24 cellular contexts compared by ENCODE assay signal in genomic region chr1:1895456-1896333, GRCh38. TPM values are rescaled to one million over a fixed set of nuclear protein-coding genes. Genes with fewer than 3 reads are reported as not detected.
DNase-seq lines count a peak whose midpoint lies in the region; ATAC-seq and TF ChIP-seq lines count a peak whose summit lies in the region.
"Had no signal": no experiment of that assay in that cellular context is flagged by ENCODE, and none has a peak within 500 bp of the region (broad histone marks: within the 10 kb centered on the region; RNA-seq: fewer than 3 reads in every experiment).

No MANE protein-coding gene starts in this region.

- DNase-seq in Karpas-422 = peak; percentile 68
- DNase-seq in head of caudate nucleus = no peak
- no peak for DNase-seq in kidney tubule cell (ENCODE audit: low spot score)
- no peak for DNase-seq in T1000 (lab: John Stamatoyannopoulos, UW)
- DNase-seq: ACHN; activated CD4-positive, alpha-beta T cell treated with anti-CD3 and anti-CD28 coated beads, Interleukin-2, amount 50 U/mL, for 4 hours; activated T-cell treated with anti-CD3 and anti-CD28 coated beads, Interleukin-2, amount 50 U/mL, for 24 hours; H9; left cardiac atrium; NCI-H2081 treated with DMSO at 0.1 percent for 48 hours; NCI-H524 treated with DMSO at 0.1 percent for 48 hours; PC-9; stimulated activated naive CD8-positive, alpha-beta T cell treated with anti-CD3 and anti-CD28 coated beads, Interleukin-15, Interleukin-2, amounts not matched to agents 100 U/mL and 50 U/mL, for 24 hours had no signal

- H3K9me3 ChIP-seq in BLaER1 treated with 17β-estradiol and CSF1 and Interleukin-3, amounts not matched to agents 10 nM and 100 nM (replicated peaks in 1 of 11) = no peaks in the 10 kb centered on the region
- no peaks in the 10 kb centered on the region for H3K9me3 ChIP-seq in Karpas-422 (ENCODE audit: low read length)
- H3K9me3 ChIP-seq: breast epithelium, psoas muscle had no signal

- intact Hi-C loops in head of caudate nucleus (cut with DNase I) = no loop called here

- H3K4me3 Mint-ChIP-seq in nephron = peak overlapping the region in 2 of 3 experiments; percentile 34 to 51
- H3K4me3 Mint-ChIP-seq: activated naive CD8-positive, alpha-beta T cell; activated T-cell treated with anti-CD3 and anti-CD28 coated beads, Interleukin-2, amount 50 U/mL, for 24 hours; H9 had no signal

- peak overlapping the region in 7 of 11 experiments; percentile 38 to 98 (median 65); a peak in 14 of 22 replicates for H3K27ac ChIP-seq in BLaER1 treated with 17β-estradiol and CSF1 and Interleukin-3, amounts not matched to agents 10 nM and 100 nM
- no peak overlapping the region for H3K27ac ChIP-seq in Karpas-422 (ENCODE audit: low read length)
- H3K27ac ChIP-seq in angular gyrus (ENCODE audit: low read depth, low read length) = peak overlapping the region; percentile 18
- H3K27ac ChIP-seq: breast epithelium, PC-9, psoas muscle had no signal

- H2AFZ ChIP-seq in Karpas-422 (ENCODE audit: low read length) = no peak overlapping the region
- H2AFZ ChIP-seq: PC-9 had no signal

- H3K36me3 Mint-ChIP-seq in nephron (ENCODE audit: low read depth) = no peaks in the 10 kb centered on the region
- H3K36me3 Mint-ChIP-seq: activated naive CD8-positive, alpha-beta T cell had no signal

- H3K9me2 ChIP-seq in Karpas-422 (replicated peaks; ENCODE audit: insufficient read depth, low read length) = no peaks in the 10 kb centered on the region

- H3K79me2 ChIP-seq in Karpas-422 (ENCODE audit: low read length) = no peaks in the 10 kb centered on the region

- peaks cover 19% of the 10 kb centered on the region for H3K4me1 Mint-ChIP-seq in nephron

- no peak overlapping the region for H3K27ac Mint-ChIP-seq in nephron

- no peaks in the 10 kb centered on the region for H3K9me3 Mint-ChIP-seq in nephron
- H3K9me3 Mint-ChIP-seq: activated T-cell treated with anti-CD3 and anti-CD28 coated beads, Interleukin-2, amount 50 U/mL, for 24 hours; H9 had no signal

- ATAC-seq in GM21528 (IDR thresholded peaks at IDR 0.05; ENCODE audit: low FRiP score, unreplicated experiment) = no peak
- ATAC-seq: left cardiac atrium; psoas muscle; SK-N-SH treated with all-trans-retinoic acid at 6 μM for 48 hours; stimulated activated naive CD8-positive, alpha-beta T cell treated with anti-CD3 and anti-CD28 coated beads, Interleukin-15, Interleukin-2, amounts not matched to agents 100 U/mL and 50 U/mL, for 24 hours had no signal

- no peak for TF ChIP-seq CTCF in nephron (IDR thresholded peaks at IDR 0.05; ENCODE audit: unreplicated experiment in 3 of 3)

- peak overlapping the region in 1 of 10 experiments; percentile 42; a peak in 4 of 20 replicates for H3K4me3 ChIP-seq in BLaER1 treated with 17β-estradiol and CSF1 and Interleukin-3, amounts not matched to agents 10 nM and 100 nM
- H3K4me3 ChIP-seq in Karpas-422 (ENCODE audit: low read length) = no peak overlapping the region
- H3K4me3 ChIP-seq: PC-9 had no signal

- H3K9ac ChIP-seq in BLaER1 treated with 17β-estradiol and CSF1 and Interleukin-3, amounts not matched to agents 10 nM and 100 nM = peak overlapping the region in 8 of 11 experiments; percentile 47 to 100 (median 59); a peak in 12 of 22 replicates
- H3K9ac ChIP-seq in Karpas-422 (ENCODE audit: low read length) = peak overlapping the region; percentile 39

- peaks cover 62 to 92% (median 90%) of the 10 kb centered on the region in 10 experiments for H3K4me1 ChIP-seq in BLaER1 treated with 17β-estradiol and CSF1 and Interleukin-3, amounts not matched to agents 10 nM and 100 nM
- peaks cover 37% of the 10 kb centered on the region for H3K4me1 ChIP-seq in Karpas-422 (ENCODE audit: low read length)

- H3K4me2 ChIP-seq in BLaER1 treated with 17β-estradiol and CSF1 and Interleukin-3, amounts not matched to agents 10 nM and 100 nM = peak overlapping the region; percentile 76 to 97 (median 89)
- H3K4me2 ChIP-seq in Karpas-422 (ENCODE audit: low read depth, low read length, poor library complexity, severe bottlenecking) = no peak overlapping the region

- H3K36me3 ChIP-seq in BLaER1 treated with 17β-estradiol and CSF1 and Interleukin-3, amounts not matched to agents 10 nM and 100 nM = no peaks in the 10 kb centered on the region
- H3K36me3 ChIP-seq in Karpas-422 (ENCODE audit: insufficient read depth, low read length) = no peaks in the 10 kb centered on the region
- H3K36me3 ChIP-seq: breast epithelium had no signal

- H3K27me3 ChIP-seq in BLaER1 treated with 17β-estradiol and CSF1 and Interleukin-3, amounts not matched to agents 10 nM and 100 nM = no peaks in the 10 kb centered on the region
- H3K27me3 ChIP-seq in Karpas-422 (ENCODE audit: low read length) = no peaks in the 10 kb centered on the region
- H3K27me3 ChIP-seq: breast epithelium had no signal

- peaks cover 0 to 35% (median 8%) of the 10 kb centered on the region in 11 experiments; a peak in 8 of 22 replicates for H4K20me1 ChIP-seq in BLaER1 treated with 17β-estradiol and CSF1 and Interleukin-3, amounts not matched to agents 10 nM and 100 nM
- H4K20me1 ChIP-seq in Karpas-422 (ENCODE audit: insufficient read depth, low read depth, low read length) = no peaks in the 10 kb centered on the region

- H3K27me3 Mint-ChIP-seq in nephron (ENCODE audit: low read depth) = peaks cover 15% of the 10 kb centered on the region
- H3K27me3 Mint-ChIP-seq: activated naive CD8-positive, alpha-beta T cell; activated T-cell treated with anti-CD3 and anti-CD28 coated beads, Interleukin-2, amount 50 U/mL, for 24 hours had no signal

RNA-seq across cellular contexts. Expression of gene GNB1, which starts 4.8 kb away (rescaled TPM):
- 65.7 and 93.7 TPM in 2 replicates for total RNA-seq in Karpas-422 (2014; rRNA removed; shearing (Covaris generic); ENCODE audit: low replicate concordance)

RNA-seq across cellular contexts. Expression of gene CALML6, which starts 19.4 kb away (rescaled TPM):
- 0.32 TPM in 1 of 2 replicates, not detected in the other for total RNA-seq in Karpas-422 (2014; rRNA removed; shearing (Covaris generic); ENCODE audit: low replicate concordance)
- total RNA-seq: G401, HT-29 had no signal

RNA-seq across cellular contexts. Expression of gene TMEM52, which starts 23.4 kb away (rescaled TPM):
- total RNA-seq in Karpas-422 (2014; rRNA removed; shearing (Covaris generic); ENCODE audit: low replicate concordance) = not detected in 2 replicates
- total RNA-seq: urinary bladder had no signal
